Comparison of ENCODE assay signal across 7 cellular contexts in the genomic region with DNA sequence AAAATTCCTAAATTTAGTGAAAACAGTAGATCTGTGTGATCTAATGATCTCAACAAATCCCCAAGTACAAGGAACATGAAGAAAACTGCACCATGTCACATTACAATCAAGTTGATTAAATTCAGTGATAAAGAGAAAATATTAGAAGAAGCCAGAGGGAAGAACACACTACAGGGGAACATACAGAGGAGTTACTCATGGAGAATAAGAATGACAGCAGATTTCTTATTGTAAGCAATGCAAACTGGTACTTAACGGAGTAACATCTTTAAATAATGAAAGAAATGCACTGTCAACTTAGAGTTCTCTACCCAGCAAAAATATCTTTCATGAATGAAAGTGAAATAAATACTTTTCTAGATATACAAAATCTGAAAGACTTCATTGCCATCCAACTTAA.
"Had no signal": no experiment of that assay in that cellular context is flagged by ENCODE, and none has a peak within 500 bp of the region (broad histone marks: within the 10 kb centered on the region; RNA-seq: fewer than 3 reads in every experiment).

No MANE protein-coding gene starts in this region.

- ATAC-seq: GM12878 had no signal

- H3K4me3 ChIP-seq: GM12878 had no signal

- FAIRE-seq: GM12878, GM12891, GM12892, GM18507, GM19239 had no signal

- DNase-seq: GDM1, GF-D8 had no signal
